ENCODE assay signal across 2 cellular contexts in the genomic region with DNA sequence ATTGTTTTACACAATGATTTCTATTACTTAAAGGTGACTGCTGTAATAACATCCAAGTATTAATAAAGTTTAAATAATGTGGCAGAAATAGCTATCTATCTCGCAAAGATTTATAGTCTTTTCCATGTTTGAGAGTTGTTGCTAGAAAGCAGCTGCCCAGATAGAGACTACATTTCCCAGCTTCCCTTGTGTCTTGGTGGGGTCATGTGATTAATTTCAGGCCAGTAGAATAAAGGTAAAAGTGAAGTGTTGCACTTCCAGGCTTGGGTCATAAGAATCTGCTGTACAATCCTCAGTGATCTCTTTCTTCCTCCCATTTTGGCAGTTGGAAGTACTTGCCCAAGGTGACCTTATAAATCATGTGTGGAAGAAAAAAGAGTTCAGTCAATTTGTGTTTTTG.
TF ChIP-seq lines count a peak whose summit lies in the region.

No MANE protein-coding gene starts in this region.

TF ChIP-seq in SK-N-SH treated with all-trans-retinoic acid at 6 μM for 48 hours, 23 proteins besides CTCF, POLR2A, EP300 and RAD21 (continued from another document):
- TF ChIP-seq, protein P1, sequence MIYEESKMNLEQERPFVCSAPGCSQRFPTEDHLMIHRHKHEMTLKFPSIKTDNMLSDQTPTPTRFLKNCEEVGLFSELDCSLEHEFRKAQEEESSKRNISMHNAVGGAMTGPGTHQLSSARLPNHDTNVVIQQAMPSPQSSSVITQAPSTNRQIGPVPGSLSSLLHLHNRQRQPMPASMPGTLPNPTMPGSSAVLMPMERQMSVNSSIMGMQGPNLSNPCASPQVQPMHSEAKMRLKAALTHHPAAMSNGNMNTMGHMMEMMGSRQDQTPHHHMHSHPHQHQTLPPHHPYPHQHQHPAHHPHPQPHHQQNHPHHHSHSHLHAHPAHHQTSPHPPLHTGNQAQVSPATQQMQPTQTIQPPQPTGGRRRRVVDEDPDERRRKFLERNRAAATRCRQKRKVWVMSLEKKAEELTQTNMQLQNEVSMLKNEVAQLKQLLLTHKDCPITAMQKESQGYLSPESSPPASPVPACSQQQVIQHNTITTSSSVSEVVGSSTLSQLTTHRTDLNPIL (CRISPR knock-in tag; IDR thresholded peaks at IDR 0.05; ENCODE audit: low read depth) = no peak
- TF ChIP-seq CSDC2 (CRISPR knock-in tag; IDR thresholded peaks at IDR 0.05) = no peak

TF ChIP-seq in GM23338, 12 proteins besides CTCF, POLR2A, EP300 and RAD21 (continued from another document):
- TF ChIP-seq, protein P2, sequence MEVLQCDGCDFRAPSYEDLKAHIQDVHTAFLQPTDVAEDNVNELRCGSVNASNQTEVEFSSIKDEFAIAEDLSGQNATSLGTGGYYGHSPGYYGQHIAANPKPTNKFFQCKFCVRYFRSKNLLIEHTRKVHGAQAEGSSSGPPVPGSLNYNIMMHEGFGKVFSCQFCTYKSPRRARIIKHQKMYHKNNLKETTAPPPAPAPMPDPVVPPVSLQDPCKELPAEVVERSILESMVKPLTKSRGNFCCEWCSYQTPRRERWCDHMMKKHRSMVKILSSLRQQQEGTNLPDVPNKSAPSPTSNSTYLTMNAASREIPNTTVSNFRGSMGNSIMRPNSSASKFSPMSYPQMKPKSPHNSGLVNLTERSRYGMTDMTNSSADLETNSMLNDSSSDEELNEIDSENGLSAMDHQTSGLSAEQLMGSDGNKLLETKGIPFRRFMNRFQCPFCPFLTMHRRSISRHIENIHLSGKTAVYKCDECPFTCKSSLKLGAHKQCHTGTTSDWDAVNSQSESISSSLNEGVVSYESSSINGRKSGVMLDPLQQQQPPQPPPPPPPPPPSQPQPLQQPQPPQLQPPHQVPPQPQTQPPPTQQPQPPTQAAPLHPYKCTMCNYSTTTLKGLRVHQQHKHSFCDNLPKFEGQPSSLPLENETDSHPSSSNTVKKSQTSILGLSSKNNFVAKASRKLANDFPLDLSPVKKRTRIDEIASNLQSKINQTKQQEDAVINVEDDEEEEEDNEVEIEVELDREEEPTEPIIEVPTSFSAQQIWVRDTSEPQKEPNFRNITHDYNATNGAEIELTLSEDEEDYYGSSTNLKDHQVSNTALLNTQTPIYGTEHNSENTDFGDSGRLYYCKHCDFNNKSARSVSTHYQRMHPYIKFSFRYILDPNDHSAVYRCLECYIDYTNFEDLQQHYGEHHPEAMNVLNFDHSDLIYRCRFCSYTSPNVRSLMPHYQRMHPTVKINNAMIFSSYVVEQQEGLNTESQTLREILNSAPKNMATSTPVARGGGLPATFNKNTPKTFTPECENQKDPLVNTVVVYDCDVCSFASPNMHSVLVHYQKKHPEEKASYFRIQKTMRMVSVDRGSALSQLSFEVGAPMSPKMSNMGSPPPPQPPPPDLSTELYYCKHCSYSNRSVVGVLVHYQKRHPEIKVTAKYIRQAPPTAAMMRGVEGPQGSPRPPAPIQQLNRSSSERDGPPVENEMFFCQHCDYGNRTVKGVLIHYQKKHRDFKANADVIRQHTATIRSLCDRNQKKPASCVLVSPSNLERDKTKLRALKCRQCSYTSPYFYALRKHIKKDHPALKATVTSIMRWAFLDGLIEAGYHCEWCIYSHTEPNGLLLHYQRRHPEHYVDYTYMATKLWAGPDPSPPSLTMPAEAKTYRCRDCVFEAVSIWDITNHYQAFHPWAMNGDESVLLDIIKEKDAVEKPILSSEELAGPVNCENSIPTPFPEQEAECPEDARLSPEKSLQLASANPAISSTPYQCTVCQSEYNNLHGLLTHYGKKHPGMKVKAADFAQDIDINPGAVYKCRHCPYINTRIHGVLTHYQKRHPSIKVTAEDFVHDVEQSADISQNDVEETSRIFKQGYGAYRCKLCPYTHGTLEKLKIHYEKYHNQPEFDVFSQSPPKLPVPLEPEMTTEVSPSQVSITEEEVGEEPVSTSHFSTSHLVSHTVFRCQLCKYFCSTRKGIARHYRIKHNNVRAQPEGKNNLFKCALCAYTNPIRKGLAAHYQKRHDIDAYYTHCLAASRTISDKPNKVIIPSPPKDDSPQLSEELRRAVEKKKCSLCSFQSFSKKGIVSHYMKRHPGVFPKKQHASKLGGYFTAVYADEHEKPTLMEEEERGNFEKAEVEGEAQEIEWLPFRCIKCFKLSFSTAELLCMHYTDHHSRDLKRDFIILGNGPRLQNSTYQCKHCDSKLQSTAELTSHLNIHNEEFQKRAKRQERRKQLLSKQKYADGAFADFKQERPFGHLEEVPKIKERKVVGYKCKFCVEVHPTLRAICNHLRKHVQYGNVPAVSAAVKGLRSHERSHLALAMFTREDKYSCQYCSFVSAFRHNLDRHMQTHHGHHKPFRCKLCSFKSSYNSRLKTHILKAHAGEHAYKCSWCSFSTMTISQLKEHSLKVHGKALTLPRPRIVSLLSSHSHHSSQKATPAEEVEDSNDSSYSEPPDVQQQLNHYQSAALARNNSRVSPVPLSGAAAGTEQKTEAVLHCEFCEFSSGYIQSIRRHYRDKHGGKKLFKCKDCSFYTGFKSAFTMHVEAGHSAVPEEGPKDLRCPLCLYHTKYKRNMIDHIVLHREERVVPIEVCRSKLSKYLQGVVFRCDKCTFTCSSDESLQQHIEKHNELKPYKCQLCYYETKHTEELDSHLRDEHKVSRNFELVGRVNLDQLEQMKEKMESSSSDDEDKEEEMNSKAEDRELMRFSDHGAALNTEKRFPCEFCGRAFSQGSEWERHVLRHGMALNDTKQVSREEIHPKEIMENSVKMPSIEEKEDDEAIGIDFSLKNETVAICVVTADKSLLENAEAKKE (CRISPR knock-in tag; IDR thresholded peaks at IDR 0.05) = no peak
- TF ChIP-seq NANOG (IDR thresholded peaks at IDR 0.05; ENCODE audit: borderline replicate concordance) (no peak), EZH2 (IDR thresholded peaks at IDR 0.05; ENCODE audit: low read depth, unreplicated experiment) (no peak), ZNF114 (CRISPR knock-in tag; IDR thresholded peaks at IDR 0.05) (no peak), EZH2phosphoT487 (IDR thresholded peaks at IDR 0.05; ENCODE audit: unreplicated experiment) (no peak), JUNB (IDR thresholded peaks at IDR 0.05; ENCODE audit: unreplicated experiment) (no peak), CREB1 (CRISPR knock-in tag; IDR thresholded peaks at IDR 0.05; ENCODE audit: low read depth) (no peak), POLR2AphosphoS5 (IDR thresholded peaks at IDR 0.05; ENCODE audit: low read depth) (no peak)
- TF ChIP-seq, protein P3, sequence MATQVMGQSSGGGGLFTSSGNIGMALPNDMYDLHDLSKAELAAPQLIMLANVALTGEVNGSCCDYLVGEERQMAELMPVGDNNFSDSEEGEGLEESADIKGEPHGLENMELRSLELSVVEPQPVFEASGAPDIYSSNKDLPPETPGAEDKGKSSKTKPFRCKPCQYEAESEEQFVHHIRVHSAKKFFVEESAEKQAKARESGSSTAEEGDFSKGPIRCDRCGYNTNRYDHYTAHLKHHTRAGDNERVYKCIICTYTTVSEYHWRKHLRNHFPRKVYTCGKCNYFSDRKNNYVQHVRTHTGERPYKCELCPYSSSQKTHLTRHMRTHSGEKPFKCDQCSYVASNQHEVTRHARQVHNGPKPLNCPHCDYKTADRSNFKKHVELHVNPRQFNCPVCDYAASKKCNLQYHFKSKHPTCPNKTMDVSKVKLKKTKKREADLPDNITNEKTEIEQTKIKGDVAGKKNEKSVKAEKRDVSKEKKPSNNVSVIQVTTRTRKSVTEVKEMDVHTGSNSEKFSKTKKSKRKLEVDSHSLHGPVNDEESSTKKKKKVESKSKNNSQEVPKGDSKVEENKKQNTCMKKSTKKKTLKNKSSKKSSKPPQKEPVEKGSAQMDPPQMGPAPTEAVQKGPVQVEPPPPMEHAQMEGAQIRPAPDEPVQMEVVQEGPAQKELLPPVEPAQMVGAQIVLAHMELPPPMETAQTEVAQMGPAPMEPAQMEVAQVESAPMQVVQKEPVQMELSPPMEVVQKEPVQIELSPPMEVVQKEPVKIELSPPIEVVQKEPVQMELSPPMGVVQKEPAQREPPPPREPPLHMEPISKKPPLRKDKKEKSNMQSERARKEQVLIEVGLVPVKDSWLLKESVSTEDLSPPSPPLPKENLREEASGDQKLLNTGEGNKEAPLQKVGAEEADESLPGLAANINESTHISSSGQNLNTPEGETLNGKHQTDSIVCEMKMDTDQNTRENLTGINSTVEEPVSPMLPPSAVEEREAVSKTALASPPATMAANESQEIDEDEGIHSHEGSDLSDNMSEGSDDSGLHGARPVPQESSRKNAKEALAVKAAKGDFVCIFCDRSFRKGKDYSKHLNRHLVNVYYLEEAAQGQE (IDR thresholded peaks at IDR 0.05; ENCODE audit: unreplicated experiment) = no peak
- TF ChIP-seq, protein P4, sequence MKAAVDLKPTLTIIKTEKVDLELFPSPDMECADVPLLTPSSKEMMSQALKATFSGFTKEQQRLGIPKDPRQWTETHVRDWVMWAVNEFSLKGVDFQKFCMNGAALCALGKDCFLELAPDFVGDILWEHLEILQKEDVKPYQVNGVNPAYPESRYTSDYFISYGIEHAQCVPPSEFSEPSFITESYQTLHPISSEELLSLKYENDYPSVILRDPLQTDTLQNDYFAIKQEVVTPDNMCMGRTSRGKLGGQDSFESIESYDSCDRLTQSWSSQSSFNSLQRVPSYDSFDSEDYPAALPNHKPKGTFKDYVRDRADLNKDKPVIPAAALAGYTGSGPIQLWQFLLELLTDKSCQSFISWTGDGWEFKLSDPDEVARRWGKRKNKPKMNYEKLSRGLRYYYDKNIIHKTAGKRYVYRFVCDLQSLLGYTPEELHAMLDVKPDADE (IDR thresholded peaks at IDR 0.05) = no peak; the same call in 1 of the 2 replicates
